In genomic region chr2:16665746-16666452, GRCh38 we compare ENCODE assay signal across 8 cellular contexts. TPM values are rescaled to one million over a fixed set of nuclear protein-coding genes. Genes with fewer than 3 reads are reported as not detected.
DNase-seq lines count a peak whose midpoint lies in the region; ATAC-seq and TF ChIP-seq lines count a peak whose summit lies in the region.

Gene CYRIA (minus strand): TSS chr2:16665834. CDS start chr2:16588119, 77,715 bp downstream.

- DNase-seq in Right ventricle myocardium inferior (ENCODE audit: missing footprints) = peak; percentile 86
- DNase-seq in osteocyte (ENCODE audit: extremely low spot score, unreplicated experiment) = no peak

- H3K79me2 ChIP-seq in OCI-LY3 (ENCODE audit: low read length) = no peaks in the 10 kb centered on the region

- peak within 1 kb of the TSS; percentile 97 for H3K4me3 ChIP-seq in OCI-LY3 (ENCODE audit: low read length)
- peak within 1 kb of the TSS; percentile 63 for H3K4me3 ChIP-seq in urinary bladder (ENCODE audit: low read depth, low read length)

- H3K4me1 ChIP-seq in OCI-LY3 (ENCODE audit: low read length) (peaks cover 76% of the 10 kb centered on the region), urinary bladder (ENCODE audit: insufficient read depth) (no peaks in the 10 kb centered on the region)

- no peaks in the 10 kb centered on the region for H3K9me3 ChIP-seq in OCI-LY3 (ENCODE audit: insufficient read depth, low read length)

- peaks cover 7% of the 10 kb centered on the region; the same call in 1 of the 2 replicates for H3K27me3 ChIP-seq in OCI-LY3 (ENCODE audit: low read depth, low read length)

- H3K36me3 Mint-ChIP-seq in activated naive CD4-positive, alpha-beta T cell treated with anti-CD3 and anti-CD28 coated beads, Interleukin-2, amount 50 U/mL, for 24 hours = no peaks in the 10 kb centered on the region
- H3K36me3 Mint-ChIP-seq in osteocyte (ENCODE audit: unreplicated experiment) = no peaks in the 10 kb centered on the region

- TF ChIP-seq CTCF in OCI-LY3 (IDR thresholded peaks at IDR 0.05; ENCODE audit: low read depth, low read length) (no peak), osteocyte (IDR thresholded peaks at IDR 0.05) (no peak)

- intact Hi-C loops in Right ventricle myocardium inferior (cut with DNase I) = loop anchor here (2.0 kb wide), 1 partner anchor 51 kb away; no protein-coding TSS in a partner anchor

- H3K4me1 Mint-ChIP-seq in activated naive CD4-positive, alpha-beta T cell treated with anti-CD3 and anti-CD28 coated beads, Interleukin-2, amount 50 U/mL, for 24 hours = peaks cover 23% of the 10 kb centered on the region
- H3K4me1 Mint-ChIP-seq in osteocyte (ENCODE audit: unreplicated experiment) = peaks cover 25% of the 10 kb centered on the region

- H3K9ac ChIP-seq in OCI-LY3 (ENCODE audit: low read length) = peak within 1 kb of the TSS; percentile 72

- no peak within 1 kb of the TSS for H3K27ac Mint-ChIP-seq in activated naive CD4-positive, alpha-beta T cell treated with anti-CD3 and anti-CD28 coated beads, Interleukin-2, amount 50 U/mL, for 24 hours
- H3K27ac Mint-ChIP-seq in osteocyte (ENCODE audit: unreplicated experiment) = no peak within 1 kb of the TSS

- peaks cover 31% of the 10 kb centered on the region for H3K27me3 Mint-ChIP-seq in activated naive CD4-positive, alpha-beta T cell treated with anti-CD3 and anti-CD28 coated beads, Interleukin-2, amount 50 U/mL, for 24 hours
- H3K27me3 Mint-ChIP-seq in osteocyte (ENCODE audit: unreplicated experiment) = peaks cover 66% of the 10 kb centered on the region

- ATAC-seq in GM18861 (IDR thresholded peaks at IDR 0.05; ENCODE audit: unreplicated experiment) (peak; percentile 47), HG02870 (IDR thresholded peaks at IDR 0.05; ENCODE audit: unreplicated experiment) (peak; percentile 47), Right ventricle myocardium inferior (peak; percentile 83), HG03378 (IDR thresholded peaks at IDR 0.05; ENCODE audit: unreplicated experiment) (no peak)

- peak within 1 kb of the TSS; percentile 50; the same call in 1 of the 2 replicates for H2AFZ ChIP-seq in OCI-LY3 (ENCODE audit: low read depth, low read length)

- H4K20me1 ChIP-seq in OCI-LY3 (ENCODE audit: insufficient read depth, low read length) = no peaks in the 10 kb centered on the region

- H3K4me2 ChIP-seq in OCI-LY3 (ENCODE audit: low read length) = peak within 1 kb of the TSS; percentile 96

- WGBS in urinary bladder = 5% methylated on average over 53 of the region's 54 CpGs

- H3K27ac ChIP-seq in OCI-LY3 (ENCODE audit: low read length) = no peak within 1 kb of the TSS
- no peak within 1 kb of the TSS for H3K27ac ChIP-seq in urinary bladder (ENCODE audit: low read depth)

- H3K36me3 ChIP-seq in OCI-LY3 (replicated peaks; ENCODE audit: low read depth, low read length) (no peaks in the 10 kb centered on the region), urinary bladder (ENCODE audit: insufficient read depth) (no peaks in the 10 kb centered on the region)

- H3K4me3 Mint-ChIP-seq in activated naive CD4-positive, alpha-beta T cell treated with anti-CD3 and anti-CD28 coated beads, Interleukin-2, amount 50 U/mL, for 24 hours = peak within 1 kb of the TSS; percentile 81
- peak within 1 kb of the TSS; percentile 77 for H3K4me3 Mint-ChIP-seq in osteocyte (ENCODE audit: unreplicated experiment)

- H3K9me3 Mint-ChIP-seq in activated naive CD4-positive, alpha-beta T cell treated with anti-CD3 and anti-CD28 coated beads, Interleukin-2, amount 50 U/mL, for 24 hours = no peaks in the 10 kb centered on the region
- H3K9me3 Mint-ChIP-seq in osteocyte (ENCODE audit: unreplicated experiment) = no peaks in the 10 kb centered on the region

RNA-seq across cellular contexts. Expression of gene CYRIA, which starts in this region (rescaled TPM):
- total RNA-seq in Right ventricle myocardium inferior (5.1 TPM), osteocyte (2.8 TPM in 2 replicates), urinary bladder (10.5 TPM)
- polyA plus RNA-seq in urinary bladder = 7.9 TPM
